In genomic region chr3:134347516-134347915, GRCh38 we compare ENCODE assay signal across 20 cellular contexts. TPM values are rescaled to one million over a fixed set of nuclear protein-coding genes. Genes with fewer than 3 reads are reported as not detected.
"Had no signal": no experiment of that assay in that cellular context is flagged by ENCODE, and none has a peak within 500 bp of the region (broad histone marks: within the 10 kb centered on the region; RNA-seq: fewer than 3 reads in every experiment).

No MANE protein-coding gene starts in this region.

- DNase-seq: activated CD4-positive, alpha-beta T cell treated with anti-CD3 and anti-CD28 coated beads for 4 hours; activated CD8-positive, alpha-beta memory T cell treated with anti-CD3 and anti-CD28 coated beads, Interleukin-2, amount 50 U/mL, for 4 hours; activated CD8-positive, alpha-beta T cell treated with anti-CD3 and anti-CD28 coated beads for 36 hours; activated gamma-delta T cell treated with Interleukin-2 at 50 U/mL for 16 hours; activated naive CD8-positive, alpha-beta T cell treated with anti-CD3 and anti-CD28 coated beads for 36 hours; activated T-cell treated with anti-CD3 and anti-CD28 coated beads, Interleukin-2, amount 50 U/mL, for 72 hours; anterior cingulate cortex; cortex of kidney; effector CD8-positive, alpha-beta T cell; kidney glomerular epithelial cell; lower lobe of right lung; naive thymus-derived CD4-positive, alpha-beta T cell; stimulated activated CD4-positive, alpha-beta T cell treated with anti-CD3 and anti-CD28 coated beads, Interleukin-4, amount 100 ng/mL, for 4 hours; stimulated activated naive CD8-positive, alpha-beta T cell treated with anti-CD3 and anti-CD28 coated beads, Interleukin-15, amount 100 ng/mL, for 72 hours; thyroid gland had no signal

- ATAC-seq: activated CD8-positive, alpha-beta T cell treated with anti-CD3 and anti-CD28 coated beads for 36 hours; activated T-cell treated with anti-CD3 and anti-CD28 coated beads, Interleukin-2, amount 50 U/mL, for 72 hours; lower lobe of right lung; naive thymus-derived CD4-positive, alpha-beta T cell; SK-N-SH treated with all-trans-retinoic acid at 6 μM for 48 hours; stimulated activated naive CD8-positive, alpha-beta T cell treated with anti-CD3 and anti-CD28 coated beads, Interleukin-15, amount 100 ng/mL, for 72 hours had no signal

- H3K27me3 ChIP-seq: cardiac muscle cell, neutrophil, thyroid gland had no signal

- H3K27ac Mint-ChIP-seq: activated CD8-positive, alpha-beta T cell treated with anti-CD3 and anti-CD28 coated beads for 36 hours; activated naive CD8-positive, alpha-beta T cell treated with anti-CD3 and anti-CD28 coated beads for 36 hours; activated T-cell treated with anti-CD3 and anti-CD28 coated beads, Interleukin-2, amount 50 U/mL, for 72 hours; mesothelial cell of epicardium; naive thymus-derived CD4-positive, alpha-beta T cell; stimulated activated naive CD8-positive, alpha-beta T cell treated with anti-CD3 and anti-CD28 coated beads, Interleukin-15, amount 100 ng/mL, for 72 hours had no signal

- H3K4me3 ChIP-seq: cardiac muscle cell, lower lobe of right lung, thyroid gland had no signal

- H3K9me3 ChIP-seq: neutrophil, thyroid gland had no signal

- H3K36me3 ChIP-seq: cardiac muscle cell, lower lobe of right lung, neutrophil, thyroid gland had no signal

- H3K4me3 Mint-ChIP-seq: activated CD8-positive, alpha-beta T cell treated with anti-CD3 and anti-CD28 coated beads for 36 hours; activated naive CD8-positive, alpha-beta T cell treated with anti-CD3 and anti-CD28 coated beads for 36 hours; activated T-cell treated with anti-CD3 and anti-CD28 coated beads, Interleukin-2, amount 50 U/mL, for 72 hours; mesothelial cell of epicardium; naive thymus-derived CD4-positive, alpha-beta T cell; stimulated activated naive CD8-positive, alpha-beta T cell treated with anti-CD3 and anti-CD28 coated beads, Interleukin-15, amount 100 ng/mL, for 72 hours had no signal

- H3K36me3 Mint-ChIP-seq: activated naive CD8-positive, alpha-beta T cell treated with anti-CD3 and anti-CD28 coated beads for 36 hours had no signal

- H3K4me1 Mint-ChIP-seq: activated naive CD8-positive, alpha-beta T cell treated with anti-CD3 and anti-CD28 coated beads for 36 hours; stimulated activated naive CD8-positive, alpha-beta T cell treated with anti-CD3 and anti-CD28 coated beads, Interleukin-15, amount 100 ng/mL, for 72 hours had no signal

- H3K27me3 Mint-ChIP-seq: activated CD8-positive, alpha-beta T cell treated with anti-CD3 and anti-CD28 coated beads for 36 hours; activated naive CD8-positive, alpha-beta T cell treated with anti-CD3 and anti-CD28 coated beads for 36 hours; stimulated activated naive CD8-positive, alpha-beta T cell treated with anti-CD3 and anti-CD28 coated beads, Interleukin-15, amount 100 ng/mL, for 72 hours had no signal

- H3K27ac ChIP-seq: cardiac muscle cell, lower lobe of right lung, neutrophil, thyroid gland had no signal

RNA-seq across cellular contexts. Expression of gene AMOTL2, which starts 26.7 kb away (rescaled TPM):
- total RNA-seq: activated CD8-positive, alpha-beta T cell treated with anti-CD3 and anti-CD28 coated beads for 36 hours; activated naive CD8-positive, alpha-beta T cell treated with anti-CD3 and anti-CD28 coated beads for 36 hours; naive thymus-derived CD4-positive, alpha-beta T cell; T-helper 1 cell treated with Interleukin-12 subunit alpha and Interleukin-12 subunit beta and Interleukin-4 antibody, amounts not matched to agents 30 ng/mL and 1 ng/mL, for 36 hours had no signal
